Comparison of ENCODE assay signal across 8 cellular contexts in the genomic region with DNA sequence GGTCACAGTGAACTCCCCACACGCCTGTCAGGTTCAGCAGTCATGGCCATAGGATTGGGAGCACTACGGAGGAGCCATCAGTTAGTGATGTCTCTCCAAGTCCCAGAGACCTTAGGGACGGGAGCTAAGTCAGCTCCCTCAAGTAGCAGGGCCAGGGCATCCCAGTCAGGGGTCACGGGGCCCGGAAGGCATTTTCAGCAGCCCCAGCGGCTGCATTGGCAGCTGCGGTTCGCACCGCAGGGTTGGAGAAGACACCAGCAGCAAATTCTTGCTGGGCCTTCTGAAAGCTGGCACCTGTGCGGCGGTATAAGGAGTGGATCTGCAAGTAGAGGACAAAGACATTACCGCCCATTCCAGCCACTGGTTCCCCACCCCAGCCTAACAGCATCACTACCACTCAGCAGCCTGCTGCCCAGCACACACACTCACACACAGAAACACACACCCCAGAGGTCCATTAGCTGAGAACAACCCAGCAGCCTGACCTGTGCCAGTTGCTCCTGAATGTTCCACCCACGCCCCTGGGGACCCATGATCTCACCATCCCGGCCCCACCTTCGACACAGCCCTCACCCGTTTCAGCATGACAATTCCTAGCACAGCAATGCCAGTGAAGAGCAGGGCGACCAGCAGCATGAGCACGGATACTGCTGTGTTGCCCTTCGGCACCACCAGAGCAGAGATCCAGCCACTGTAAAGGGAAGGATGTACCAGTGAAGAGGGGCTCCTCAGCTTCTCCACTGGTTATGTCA. TPM values are rescaled to one million over a fixed set of nuclear protein-coding genes. Genes with fewer than 3 reads are reported as not detected.
DNase-seq lines count a peak whose midpoint lies in the region; ATAC-seq and TF ChIP-seq lines count a peak whose summit lies in the region.

No MANE protein-coding gene starts in this region.

- H3K27me3 Mint-ChIP-seq in activated T-cell treated with anti-CD3 and anti-CD28 coated beads, Interleukin-2, amount 50 U/mL, for 4 hours (ENCODE audit: low read depth), result no peaks in the 10 kb centered on the region

- H3K4me2 ChIP-seq in mammary epithelial cell (ENCODE audit: insufficient read depth, low read depth, low read length) (peak overlapping the region; percentile 98), mesenchymal stem cell (ENCODE audit: low read length, poor library complexity, severe bottlenecking) (no peak overlapping the region)

- peak overlapping the region; percentile 67 to 96 for H2BK12ac ChIP-seq in mesenchymal stem cell (ENCODE audit: low read length in 2 of 2)

- peaks cover 25% of the 10 kb centered on the region for H3K79me1 ChIP-seq in mesenchymal stem cell (replicated peaks; ENCODE audit: low read length, poor library complexity, severe bottlenecking)

- TF ChIP-seq EP300 in transverse colon (IDR thresholded peaks at IDR 0.05; ENCODE audit: low read depth), result no peak

- 80% methylated on average over 17 of the region's 19 CpGs for WGBS in mammary epithelial cell (ENCODE audit: low coverage, missing lambda C conversion rate)
- 89% methylated on average over 19 of the region's 19 CpGs for WGBS in mesenchymal stem cell
- 87% methylated on average over 17 of the region's 19 CpGs; no CpG with 5 or more reads in 1 of the 2 donors for WGBS in transverse colon (ENCODE audit: low coverage in 1 of 2), 2 donors

- no peaks in the 10 kb centered on the region for H3K9me3 ChIP-seq in mammary epithelial cell (replicated peaks; ENCODE audit: insufficient read depth, low read length)
- no peaks in the 10 kb centered on the region for H3K9me3 ChIP-seq in mesenchymal stem cell (ENCODE audit: control insufficient read depth, low read length)
- H3K9me3 ChIP-seq in transverse colon, result no peaks in the 10 kb centered on the region

- H3K36me3 ChIP-seq in mammary epithelial cell (ENCODE audit: insufficient read depth, low read length) (no peaks in the 10 kb centered on the region), mesenchymal stem cell (ENCODE audit: control insufficient read depth in 1 of 2, insufficient read depth in 2 of 2, low read depth in 1 of 2, low read length in 2 of 2) (peaks cover 31 to 39% of the 10 kb centered on the region in 2 experiments), transverse colon (peaks cover 0 to 5% (median 0%) of the 10 kb centered on the region in 4 donors)

- no peaks in the 10 kb centered on the region for H4K20me1 ChIP-seq in mammary epithelial cell (ENCODE audit: insufficient read depth, low read length)

- H3K4me1 ChIP-seq in mammary epithelial cell (ENCODE audit: insufficient read depth, low read length) (peaks cover 31% of the 10 kb centered on the region), mesenchymal stem cell (ENCODE audit: control insufficient read depth, insufficient read depth, low read depth, low read length) (peaks cover 30% of the 10 kb centered on the region), transverse colon (peaks cover 22 to 36% (median 27%) of the 10 kb centered on the region in 4 donors)

- peak overlapping the region; percentile 84 for H3K4me3 Mint-ChIP-seq in activated T-cell treated with anti-CD3 and anti-CD28 coated beads, Interleukin-2, amount 50 U/mL, for 4 hours

- no peak overlapping the region for H3K18ac ChIP-seq in mesenchymal stem cell (ENCODE audit: low read depth in 1 of 2, low read length in 2 of 2)

- peak overlapping the region in 1 of 2 experiments; percentile 74 for H3K23ac ChIP-seq in mesenchymal stem cell (ENCODE audit: low read length in 2 of 2)

- peaks cover 34% of the 10 kb centered on the region for H3K4me1 Mint-ChIP-seq in activated T-cell treated with anti-CD3 and anti-CD28 coated beads, Interleukin-2, amount 50 U/mL, for 4 hours (ENCODE audit: low read depth)

- CTCF ChIA-PET in mammary epithelial cell (lab: Charles Lee; ENCODE audit: low non-redundant PET), result no interaction called here

- H3K4me3 ChIP-seq in mammary epithelial cell (replicated peaks in 1 of 3; ENCODE audit: insufficient read depth in 1 of 3, low read depth in 2 of 3, low read length in 3 of 3) (peak overlapping the region in 1 of 3 experiments; percentile 75), mesenchymal stem cell (ENCODE audit: insufficient read depth in 1 of 2, low read depth in 1 of 2, low read length in 2 of 2) (peak overlapping the region in 1 of 2 experiments; percentile 95), transverse colon (peak overlapping the region in 3 of 4 donors; percentile 57 to 81 (median 77))

- H2BK15ac ChIP-seq in mesenchymal stem cell (ENCODE audit: low read depth, poor library complexity, severe bottlenecking), result no peak overlapping the region

- no peak for TF ChIP-seq POLR2A in transverse colon (IDR thresholded peaks at IDR 0.05)

- H3K4ac ChIP-seq in mesenchymal stem cell (ENCODE audit: low read depth in 1 of 2, low read length in 2 of 2), result peak overlapping the region in 1 of 2 experiments; percentile 72

- ATAC-seq in activated T-cell treated with anti-CD3 and anti-CD28 coated beads, Interleukin-2, amount 50 U/mL, for 4 hours, result no peak
- no peak for ATAC-seq in GM19397 (IDR thresholded peaks at IDR 0.05; ENCODE audit: unreplicated experiment)
- no peak for ATAC-seq in HG03097 (IDR thresholded peaks at IDR 0.05; ENCODE audit: low FRiP score, unreplicated experiment)

- H3K9me3 Mint-ChIP-seq in activated T-cell treated with anti-CD3 and anti-CD28 coated beads, Interleukin-2, amount 50 U/mL, for 4 hours, result no peaks in the 10 kb centered on the region

- H2AK5ac ChIP-seq in mesenchymal stem cell (ENCODE audit: low read length, severe bottlenecking), result peak overlapping the region; percentile 8

- no peak overlapping the region for H3K14ac ChIP-seq in mesenchymal stem cell (ENCODE audit: low read length in 2 of 2)

- in situ Hi-C loops in mammary epithelial cell (cut with MboI; ENCODE audit: low sequenced_read_pairs in 2 of 2), result no loop called here
- in situ Hi-C loops in transverse colon (cut with MboI; ENCODE audit: low pct_ligation_motif_present in 1 of 4, low pct_unique_long_range_greater_than_20kb in 1 of 4, low sequenced_read_pairs in 3 of 4), result loop anchor here in 3 of 4 donors (10.0 to 25.0 kb wide), 2 partner anchors 59 to 331 kb away; no protein-coding TSS in a partner anchor

- H3K27ac ChIP-seq in mammary epithelial cell (ENCODE audit: insufficient read depth, low read depth, low read length), result no peak overlapping the region
- peak overlapping the region; percentile 92 for H3K27ac ChIP-seq in mesenchymal stem cell (ENCODE audit: low read length, poor library complexity, severe bottlenecking)
- H3K27ac ChIP-seq in transverse colon, result peak overlapping the region; percentile 91 to 95 (median 92)

- dilution Hi-C loops in mammary epithelial cell (cut with HindIII; ENCODE audit: low sequenced_read_pairs), result no loop called here

- H3K27me3 ChIP-seq in mammary epithelial cell (ENCODE audit: insufficient read depth, low read length), result no peaks in the 10 kb centered on the region
- H3K27me3 ChIP-seq in mesenchymal stem cell (ENCODE audit: control insufficient read depth in 1 of 2, insufficient read depth in 1 of 2, low read length in 2 of 2), result no peaks in the 10 kb centered on the region
- no peaks in the 10 kb centered on the region for H3K27me3 ChIP-seq in transverse colon

- BruUV-seq in mammary epithelial cell (replicated peaks; lab: Mats Ljungman, UMichigan), result no TSS peak

- peaks cover 24% of the 10 kb centered on the region for H3K36me3 Mint-ChIP-seq in activated T-cell treated with anti-CD3 and anti-CD28 coated beads, Interleukin-2, amount 50 U/mL, for 4 hours (ENCODE audit: insufficient read depth)

- intact Hi-C loops in mammary epithelial cell (cut with micrococcal nuclease), result no loop called here
- intact Hi-C loops in transverse colon (cut with DNase I; ENCODE audit: low total_unique reads), result loop anchor here (10.0 kb wide), 1 partner anchor 339 kb away; no protein-coding TSS in a partner anchor

- H4K91ac ChIP-seq in mesenchymal stem cell (ENCODE audit: low read length), result no peak overlapping the region

- no peak for DNase-seq in activated T-cell treated with anti-CD3 and anti-CD28 coated beads, Interleukin-2, amount 50 U/mL, for 4 hours
- DNase-seq in activated T-cell treated with anti-CD3 and anti-CD28 coated beads for 4 hours (no peak), mammary epithelial cell (no peak), mesenchymal stem cell (no peak), transverse colon (no peak), kidney glomerular epithelial cell (lab: John Stamatoyannopoulos, UW) (no peak)

- no peak overlapping the region for H2AFZ ChIP-seq in mammary epithelial cell (ENCODE audit: low read depth, low read length)
- H2AFZ ChIP-seq in mesenchymal stem cell (ENCODE audit: low read depth, low read length), result no peak overlapping the region

- peaks cover 30% of the 10 kb centered on the region for H3K79me2 ChIP-seq in mammary epithelial cell (ENCODE audit: insufficient read depth, low read length)

- peak overlapping the region; percentile 98 for H4K8ac ChIP-seq in mesenchymal stem cell (ENCODE audit: low read length)

- H3K9ac ChIP-seq in mammary epithelial cell (ENCODE audit: insufficient read depth, low read length) (no peak overlapping the region), mesenchymal stem cell (ENCODE audit: low read length) (peak overlapping the region; percentile 94)

- H2BK120ac ChIP-seq in mesenchymal stem cell (ENCODE audit: low read depth, low read length), result no peak overlapping the region

- TF ChIP-seq CTCF in mammary epithelial cell (conservative IDR thresholded peaks at IDR 0.05 in 1 of 2, IDR thresholded peaks at IDR 0.05 in 1 of 2; ENCODE audit: extremely low read depth in 1 of 2, insufficient read depth in 1 of 2, low read depth in 1 of 2, low read length in 2 of 2), result no peak
- no peak for TF ChIP-seq CTCF in transverse colon (IDR thresholded peaks at IDR 0.05)

- no peak overlapping the region for H2BK5ac ChIP-seq in mesenchymal stem cell (ENCODE audit: low read depth, low read length, poor library complexity, severe bottlenecking)

RNA-seq across cellular contexts. Expression of a gene that starts 1.0 kb away (rescaled TPM):
- 10 to 100 TPM; 31.7 to 41.3 (median 39.8) TPM for total RNA-seq in activated T-cell treated with anti-CD3 and anti-CD28 coated beads, Interleukin-2, amount 50 U/mL, for 4 hours
- total RNA-seq in mammary epithelial cell, result 10 to 100 TPM; 10.0 to 66.1 TPM
- polyA plus RNA-seq in mammary epithelial cell, result 18.4 TPM
- 73.9 TPM for polyA minus RNA-seq in mammary epithelial cell
- polyA plus RNA-seq in mesenchymal stem cell (2013, experiment 1 of 2), result 48.4 TPM
- polyA plus RNA-seq in mesenchymal stem cell (2013, experiment 2 of 2), result 49.3 TPM
- 10 to 100 TPM in 3 of 4 donors, 1 to 10 TPM in 1; 9.0 to 21.9 (median 15.7) TPM for total RNA-seq in transverse colon

RNA-seq across cellular contexts. Expression of a gene that starts 5.9 kb away (rescaled TPM):
- total RNA-seq in activated T-cell treated with anti-CD3 and anti-CD28 coated beads, Interleukin-2, amount 50 U/mL, for 4 hours, result 100 to 1,000 TPM; 193 to 214 (median 208) TPM
- total RNA-seq in mammary epithelial cell (10 to 100 TPM; 36.7 to 57.7 TPM), transverse colon (10 to 100 TPM in 3 of 4 donors, 1 to 10 TPM in 1; 7.8 to 61.3 (median 35.2) TPM)
- 90.5 TPM for polyA plus RNA-seq in mammary epithelial cell
- polyA minus RNA-seq in mammary epithelial cell, result 75.5 TPM
- polyA plus RNA-seq in mesenchymal stem cell (2013, experiment 1 of 2), result 104 TPM
- polyA plus RNA-seq in mesenchymal stem cell (2013, experiment 2 of 2), result 101 TPM

RNA-seq across cellular contexts. Expression of a gene that starts 17.0 kb away (rescaled TPM):
- 10 to 100 TPM; 64.2 to 68.4 (median 66.3) TPM for total RNA-seq in activated T-cell treated with anti-CD3 and anti-CD28 coated beads, Interleukin-2, amount 50 U/mL, for 4 hours
- total RNA-seq in mammary epithelial cell, result 10 to 100 TPM; 21.5 to 41.5 TPM
- polyA plus RNA-seq in mammary epithelial cell, result 36.1 TPM
- polyA minus RNA-seq in mammary epithelial cell, result 93.7 TPM
- polyA plus RNA-seq in mesenchymal stem cell (2013, experiment 1 of 2), result 35.0 TPM
- polyA plus RNA-seq in mesenchymal stem cell (2013, experiment 2 of 2), result 34.0 TPM
- total RNA-seq in transverse colon, result 10 to 100 TPM; 31.9 to 92.9 (median 51.5) TPM

RNA-seq across cellular contexts. Expression of a gene that starts 21.0 kb away (rescaled TPM):
- total RNA-seq in activated T-cell treated with anti-CD3 and anti-CD28 coated beads, Interleukin-2, amount 50 U/mL, for 4 hours, result 1 to 10 TPM; 1.1 to 1.3 (median 1.3) TPM
- total RNA-seq in mammary epithelial cell (1 to 10 TPM; 1.3 to 4.8 TPM), transverse colon (10 to 100 TPM; 13.0 to 34.0 (median 22.2) TPM)
- polyA plus RNA-seq in mammary epithelial cell, result 3.0 TPM
- 10.3 TPM for polyA minus RNA-seq in mammary epithelial cell
- polyA plus RNA-seq in mesenchymal stem cell (2013, experiment 1 of 2), result 2.0 TPM
- polyA plus RNA-seq in mesenchymal stem cell (2013, experiment 2 of 2), result 1.9 TPM

RNA-seq across cellular contexts. Expression of a gene that starts 45.0 kb away (rescaled TPM):
- total RNA-seq in activated T-cell treated with anti-CD3 and anti-CD28 coated beads, Interleukin-2, amount 50 U/mL, for 4 hours, result under 1 TPM in 2 of 3 donors, not detected in 1; 0.13 to 0.14 TPM
- total RNA-seq in mammary epithelial cell, result not detected
- 0.02 TPM for polyA plus RNA-seq in mammary epithelial cell
- not detected for polyA minus RNA-seq in mammary epithelial cell
- not detected for polyA plus RNA-seq in mesenchymal stem cell (2013, experiment 1 of 2)
- 0.01 TPM for polyA plus RNA-seq in mesenchymal stem cell (2013, experiment 2 of 2)
- 1 to 10 TPM in 1 of 4 donors, under 1 TPM in 2, not detected in 1; 0.40 to 5.6 (median 0.64) TPM for total RNA-seq in transverse colon

Comparison
In these comparisons a context has a peak if more than half of its experiments do, and no peak if none do; other contexts are left out.
1. in situ Hi-C loops: an anchor here in transverse colon (10.0 to 25.0 kb wide); none called in mammary epithelial cell.